Comparison of ENCODE assay signal across 32 cellular contexts in the genomic region with DNA sequence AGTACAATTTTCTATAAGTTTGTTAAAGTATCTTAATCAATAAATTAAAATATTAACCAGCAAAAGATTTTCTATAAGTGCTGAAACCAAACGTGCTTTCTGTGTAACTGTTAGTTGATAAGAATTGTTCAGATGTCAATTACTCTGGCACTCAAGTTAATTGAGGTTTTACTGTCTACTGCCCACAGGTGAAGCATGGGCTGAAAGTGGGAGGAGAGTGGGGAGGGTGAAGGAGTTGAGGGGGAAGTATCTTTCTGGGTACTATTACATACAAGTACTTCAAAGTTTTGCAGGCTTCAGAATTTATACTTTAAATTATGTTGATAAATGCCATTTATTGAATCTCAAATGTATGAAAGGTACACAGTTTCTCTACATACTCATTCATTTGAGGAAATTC. TPM values are rescaled to one million over a fixed set of nuclear protein-coding genes. Genes with fewer than 3 reads are reported as not detected.
DNase-seq lines count a peak whose midpoint lies in the region; ATAC-seq, FAIRE-seq and TF ChIP-seq lines count a peak whose summit lies in the region.
"Had no signal": no experiment of that assay in that cellular context is flagged by ENCODE, and none has a peak within 500 bp of the region (broad histone marks: within the 10 kb centered on the region; RNA-seq: fewer than 3 reads in every experiment).

No MANE protein-coding gene starts in this region.

- DNase-seq in A549 (ENCODE audit: low read depth in 1 of 2, low spot score in 1 of 2), result no peak
- DNase-seq in DMS79 (lab: John Stamatoyannopoulos, UW), result peak; percentile 30
- no peak for DNase-seq in PC-3
- peak; percentile 48 to 84 for DNase-seq in erythroblast (lab: John Stamatoyannopoulos, UW)
- no peak for DNase-seq in NCI-H510A (lab: John Stamatoyannopoulos, UW)
- no peak for DNase-seq in esophagus muscularis mucosa (ENCODE audit: extremely low spot score)
- DNase-seq in iPS-NIHi11 (ENCODE audit: low spot score), result no peak
- no peak for DNase-seq in MM.1S
- DNase-seq: activated CD4-positive, alpha-beta T cell treated with anti-CD3 and anti-CD28 coated beads for 4 hours; activated CD8-positive, alpha-beta memory T cell treated with anti-CD3 and anti-CD28 coated beads for 24 hours; activated effector memory CD4-positive, alpha-beta T cell treated with anti-CD3 and anti-CD28 coated beads, Interleukin-2, amount 50 U/mL, for 16 hours; activated naive CD8-positive, alpha-beta T cell treated with anti-CD3 and anti-CD28 coated beads, Interleukin-2, amount 10 ng/mL, durations not matched to agents 7 days and 5 days; central memory CD4-positive, alpha-beta T cell; dermis blood vessel endothelial cell; midbrain; natural killer cell; NCI-H1048; NCI-H2029; stimulated activated CD8-positive, alpha-beta memory T cell treated with anti-CD3 and anti-CD28 coated beads, Interleukin-4, amount 100 ng/mL, for 48 hours; stimulated activated naive CD8-positive, alpha-beta T cell treated with anti-CD3 and anti-CD28 coated beads, Interleukin-15, amount 100 ng/mL, for 72 hours; thyroid gland had no signal

- H3K9me2 ChIP-seq in PC-3 (replicated peaks; ENCODE audit: low read length) (no peaks in the 10 kb centered on the region), MM.1S (replicated peaks; ENCODE audit: insufficient read depth, low read length) (no peaks in the 10 kb centered on the region)

- H3K4me3 ChIP-seq in A549 (no peak overlapping the region), PC-3 (ENCODE audit: low read length) (no peak overlapping the region), esophagus muscularis mucosa (no peak overlapping the region), MM.1S (ENCODE audit: low read length) (no peak overlapping the region)
- H3K4me3 ChIP-seq: ascending aorta, BLaER1, skin epidermis, thyroid gland had no signal

- H3K79me2 ChIP-seq in PC-3 (ENCODE audit: low read length), result no peaks in the 10 kb centered on the region
- no peaks in the 10 kb centered on the region for H3K79me2 ChIP-seq in MM.1S (ENCODE audit: low read length)

- H3K27me3 ChIP-seq in PC-3 (ENCODE audit: low read length), result no peaks in the 10 kb centered on the region
- H3K27me3 ChIP-seq in esophagus muscularis mucosa, result no peaks in the 10 kb centered on the region
- no peaks in the 10 kb centered on the region for H3K27me3 ChIP-seq in MM.1S (replicated peaks; ENCODE audit: insufficient read depth, low read length)
- H3K27me3 ChIP-seq: ascending aorta, BLaER1, thyroid gland had no signal

- H3F3A ChIP-seq in PC-3 (ENCODE audit: low read length, unreplicated experiment) (peaks cover 6% of the 10 kb centered on the region), MM.1S (ENCODE audit: insufficient read depth, low read length) (no peaks in the 10 kb centered on the region)

- no peaks in the 10 kb centered on the region for H3K36me3 ChIP-seq in PC-3 (ENCODE audit: low read depth, low read length)
- H3K36me3 ChIP-seq in esophagus muscularis mucosa, result no peaks in the 10 kb centered on the region
- H3K36me3 ChIP-seq in MM.1S (replicated peaks; ENCODE audit: insufficient read depth, low read length), result no peaks in the 10 kb centered on the region
- H3K36me3 ChIP-seq: ascending aorta, BLaER1, thyroid gland had no signal

- peak overlapping the region; percentile 43; the same call in 2 of the 3 replicates for H3K4me2 ChIP-seq in A549
- H3K4me2 ChIP-seq in PC-3 (ENCODE audit: low read length), result peak overlapping the region; percentile 55; the same call in 1 of the 2 replicates
- no peak overlapping the region for H3K4me2 ChIP-seq in MM.1S (ENCODE audit: low read depth, low read length)
- H3K4me2 ChIP-seq: BLaER1 had no signal

- CTCF ChIA-PET in A549 (lab: Yijun Ruan, JAX), result interaction anchor here (1.9 to 2.9 kb wide), 3 partner anchors 19 to 77 kb away, joined by 6 to 17 read pairs (median 14); a partner anchor contains a TSS
- CTCF ChIA-PET in PC-3 (lab: Charles Lee), result no interaction called here

- TF ChIP-seq CTCF in A549 (IDR thresholded peaks at IDR 0.05) (no peak), PC-3 (conservative IDR thresholded peaks at IDR 0.05; ENCODE audit: low read depth, low read length) (no peak), esophagus muscularis mucosa (IDR thresholded peaks at IDR 0.05) (no peak), MM.1S (IDR thresholded peaks at IDR 0.05; ENCODE audit: low read length) (no peak)

- H3K27ac ChIP-seq in A549 (peak overlapping the region; percentile 85 to 87), PC-3 (ENCODE audit: low read length) (peak overlapping the region; percentile 92), esophagus muscularis mucosa (replicated peaks in 1 of 4) (no peak overlapping the region), MM.1S (ENCODE audit: low read length) (no peak overlapping the region)
- H3K27ac ChIP-seq: ascending aorta, BLaER1, KMS-11, RWPE1, skin epidermis, thyroid gland had no signal

- TF ChIP-seq RAD21 in A549 (conservative IDR thresholded peaks at IDR 0.05 in 1 of 2, IDR thresholded peaks at IDR 0.05 in 1 of 2), result no peak

- no peak for FAIRE-seq in A549 (lab: Jason Lieb, UNC)
- FAIRE-seq: endometrium, HTR-8/SVneo, islet of Langerhans had no signal

- POLR2A ChIA-PET in A549 (lab: Yijun Ruan, JAX), result interaction anchor here (1.9 kb wide), 2 partner anchors 41 to 59 kb away, joined by 5 to 16 read pairs; a partner anchor contains a TSS
- POLR2A ChIA-PET in PC-3 (lab: Charles Lee; ENCODE audit: unreplicated experiment), result interaction anchor here (0.6 to 0.8 kb wide), 3 partner anchors 52 to 323 kb away, joined by 3 to 6 read pairs (median 4); no protein-coding TSS in a partner anchor

- BruUV-seq in PC-3 (replicated peaks; lab: Mats Ljungman, UMichigan), result no TSS peak

- H2AFZ ChIP-seq in PC-3 (ENCODE audit: low read length) (0 out of 2 replicates have a peak overlapping the region, but pooled peaks have one; percentile 3), MM.1S (ENCODE audit: low read length) (no peak overlapping the region)

- H3K9me3 ChIP-seq in A549 (peaks cover 15% of the 10 kb centered on the region; the same call in 2 of the 3 replicates), PC-3 (ENCODE audit: low read length) (no peaks in the 10 kb centered on the region), esophagus muscularis mucosa (peaks cover 0 to 6% (median 2%) of the 10 kb centered on the region in 4 donors), MM.1S (replicated peaks; ENCODE audit: insufficient read depth, low read length) (no peaks in the 10 kb centered on the region)
- H3K9me3 ChIP-seq: ascending aorta, BLaER1, thyroid gland had no signal

- H3K4me1 ChIP-seq in A549 (peaks cover 31% of the 10 kb centered on the region), PC-3 (ENCODE audit: insufficient read depth, low read length) (peaks cover 34% of the 10 kb centered on the region), esophagus muscularis mucosa (no peaks in the 10 kb centered on the region), MM.1S (ENCODE audit: low read length) (no peaks in the 10 kb centered on the region)
- H3K4me1 ChIP-seq: ascending aorta, thyroid gland had no signal

- H3K9ac ChIP-seq in PC-3 (ENCODE audit: low read length), result peak overlapping the region; percentile 72
- no peak overlapping the region for H3K9ac ChIP-seq in MM.1S (ENCODE audit: low read length)
- H3K9ac ChIP-seq: BLaER1, KMS-11 had no signal

- TF ChIP-seq POLR2A in A549 (IDR thresholded peaks at IDR 0.05; ENCODE audit: low read length) (no peak), erythroblast (IDR thresholded peaks at IDR 0.05; ENCODE audit: low read length) (no peak), esophagus muscularis mucosa (IDR thresholded peaks at IDR 0.05; ENCODE audit: low read depth) (no peak)

- TF ChIP-seq EP300 in A549 (IDR thresholded peaks at IDR 0.05), result no peak
- TF ChIP-seq EP300 in esophagus muscularis mucosa (IDR thresholded peaks at IDR 0.05), result no peak

- ATAC-seq in A549 (no peak), PC-3 (no peak)
- ATAC-seq: SK-N-SH treated with all-trans-retinoic acid at 6 μM for 48 hours; stimulated activated naive CD8-positive, alpha-beta T cell treated with anti-CD3 and anti-CD28 coated beads, Interleukin-15, amount 100 ng/mL, for 72 hours had no signal

- intact Hi-C loops in PC-3 (cut with micrococcal nuclease), result loop anchor here (2.0 to 5.0 kb wide), 3 partner anchors 41 to 75 kb away; a partner anchor contains a TSS
- intact Hi-C loops in esophagus muscularis mucosa (cut with DNase I), result no loop called here

- H4K20me1 ChIP-seq in PC-3 (ENCODE audit: low read length), result no peaks in the 10 kb centered on the region
- H4K20me1 ChIP-seq in MM.1S (ENCODE audit: insufficient read depth, low read length), result no peaks in the 10 kb centered on the region
- H4K20me1 ChIP-seq: BLaER1 had no signal

- WGBS in A549 (ENCODE audit: missing lambda C conversion rate), result 50% methylated on average over 1 of the region's 1 CpG
- WGBS in esophagus muscularis mucosa, result 54% methylated on average over 1 of the region's 1 CpG

RNA-seq across cellular contexts. Expression of a gene that starts 19.1 kb away (rescaled TPM):
- polyA plus RNA-seq in A549 (2011; rRNA removed), result 14.9 and 17.9 TPM in 2 replicates
- polyA plus RNA-seq in A549 (2012; cell fraction: cytosol; rRNA removed), result 16.5 and 19.9 TPM in 2 replicates
- 19.9 and 29.2 TPM in 2 replicates for polyA plus RNA-seq in A549 (2012; cell fraction: nucleus; rRNA removed)
- 5.1 to 5.5 TPM (median 5.2 TPM) in 3 replicates for polyA plus RNA-seq in A549 (2017; fragmentation: RNase III; extraction: RNeasy Plus Mini Kit Qiagen cat#74134 plus additional on column Dnase treatment)
- 7.2 and 7.9 TPM in 2 replicates for polyA minus RNA-seq in A549 (2011; rRNA and poly(A)+ RNA removed)
- 25.1 and 28.9 TPM in 2 replicates for total RNA-seq in PC-3 (2014; rRNA removed)
- total RNA-seq in esophagus muscularis mucosa, result 1 to 10 TPM in 1 of 4 donors, not detected in 3; 2.2 TPM
- total RNA-seq: ascending aorta; T-helper 2 cell treated with Interferon-gamma antibody and Interleukin-4, amounts not matched to agents 100 ng/mL and 5 ng/mL, for 36 hours had no signal

RNA-seq across cellular contexts. Expression of a gene that starts 41.4 kb away (rescaled TPM):
- polyA plus RNA-seq in A549 (2011; rRNA removed) (59.5 and 122 TPM in 2 replicates), A549 (2017; fragmentation: RNase III; extraction: RNeasy Plus Mini Kit Qiagen cat#74134 plus additional on column Dnase treatment) (9.3 to 10.6 TPM (median 9.4 TPM) in 3 replicates)
- polyA plus RNA-seq in A549 (2012; cell fraction: cytosol; rRNA removed), result 75.6 and 94.7 TPM in 2 replicates
- polyA plus RNA-seq in A549 (2012; cell fraction: nucleus; rRNA removed), result 202 and 263 TPM in 2 replicates
- 17.2 and 37.1 TPM in 2 replicates for polyA minus RNA-seq in A549 (2011; rRNA and poly(A)+ RNA removed)
- total RNA-seq in PC-3 (2014; rRNA removed) (165 and 172 TPM in 2 replicates), esophagus muscularis mucosa (10 to 100 TPM; 15.0 to 29.3 (median 15.7) TPM)
- total RNA-seq: T-helper 2 cell treated with Interferon-gamma antibody and Interleukin-4, amounts not matched to agents 100 ng/mL and 5 ng/mL, for 36 hours had no signal

RNA-seq across cellular contexts. Expression of a gene that starts 59.1 kb away (rescaled TPM):
- polyA plus RNA-seq in A549 (2011; rRNA removed) (116 and 195 TPM in 2 replicates), A549 (2017; fragmentation: RNase III; extraction: RNeasy Plus Mini Kit Qiagen cat#74134 plus additional on column Dnase treatment) (107 to 127 TPM (median 120 TPM) in 3 replicates)
- 38.0 and 38.2 TPM in 2 replicates for polyA plus RNA-seq in A549 (2012; cell fraction: cytosol; rRNA removed)
- 38.7 and 41.7 TPM in 2 replicates for polyA plus RNA-seq in A549 (2012; cell fraction: nucleus; rRNA removed)
- 24.8 and 27.2 TPM in 2 replicates for polyA minus RNA-seq in A549 (2011; rRNA and poly(A)+ RNA removed)
- total RNA-seq in PC-3 (2014; rRNA removed) (0.55 and 1.0 TPM in 2 replicates), esophagus muscularis mucosa (under 1 TPM in 1 of 4 donors, not detected in 3; 0.17 TPM)
- total RNA-seq: activated naive CD8-positive, alpha-beta T cell treated with anti-CD3 and anti-CD28 coated beads, Interleukin-2, amount 10 ng/mL, durations not matched to agents 7 days and 5 days; ascending aorta; Daoy; T-helper 2 cell treated with Interferon-gamma antibody and Interleukin-4, amounts not matched to agents 100 ng/mL and 5 ng/mL, for 36 hours; thyroid gland had no signal

Comparison
In these comparisons a context has a peak if more than half of its experiments do, and no peak if none do; other contexts are left out.
1. DNase-seq: peak in DMS79 (single experiment) and erythroblast (2 of 2); none in A549 (0 of 2), PC-3 (single experiment), NCI-H510A (single experiment), esophagus muscularis mucosa (single experiment), iPS-NIHi11 (single experiment) and MM.1S (single experiment).
2. H3K27ac ChIP-seq: peak in A549 (2 of 2) and PC-3 (single experiment); none in esophagus muscularis mucosa (0 of 4) and MM.1S (single experiment).